18 cellular contexts compared by ENCODE assay signal in genomic region chr5:97245371-97245770, GRCh38.
A peak's percentile ranks its signal among the peaks of the same experiment; 100 is the strongest.
DNase-seq lines count a peak whose midpoint lies in the region; ATAC-seq, FAIRE-seq and TF ChIP-seq lines count a peak whose summit lies in the region.
"Had no signal": no experiment of that assay in that cellular context is flagged by ENCODE, and none has a peak within 500 bp of the region (broad histone marks: within the 10 kb centered on the region; RNA-seq: fewer than 3 reads in every experiment).

No MANE protein-coding gene starts in this region.

- H4K8ac ChIP-seq in H1 (ENCODE audit: extremely low read depth, insufficient read depth, low read length) = no peak overlapping the region

- peak; percentile 42 for FAIRE-seq in H1 (lab: Jason Lieb, UNC)
- FAIRE-seq: A549, GM12891, H54 had no signal

- no peak overlapping the region for H3K27ac ChIP-seq in H1 (ENCODE audit: low read depth, low read length)
- H3K27ac ChIP-seq: A549, BLaER1 had no signal

- no peaks in the 10 kb centered on the region for H3K79me1 ChIP-seq in H1 (ENCODE audit: low read depth, low read length)

- no peak overlapping the region for H3K4me2 ChIP-seq in H1 (ENCODE audit: insufficient read depth in 1 of 2, low read depth in 2 of 2, low read length in 2 of 2)
- H3K4me2 ChIP-seq: A549, BLaER1 had no signal

- no peak overlapping the region for H4K5ac ChIP-seq in H1 (ENCODE audit: insufficient read length, low read depth, low read length)

- H3K27me3 Mint-ChIP-seq in activated CD4-positive, alpha-beta T cell treated with anti-CD3 and anti-CD28 coated beads, Interleukin-2, amount 10 ng/mL, durations not matched to agents 24 days and 14 days = no peaks in the 10 kb centered on the region
- no peaks in the 10 kb centered on the region for H3K27me3 Mint-ChIP-seq in neural crest cell (ENCODE audit: low read depth)
- no peaks in the 10 kb centered on the region for H3K27me3 Mint-ChIP-seq in chondrocyte (ENCODE audit: low read depth)

- POLR2A ChIA-PET in H1 (lab: Charles Lee; ENCODE audit: partially characterized antibody) = no interaction called here

- TF ChIP-seq CTCF in H1 (IDR thresholded peaks at IDR 0.05; ENCODE audit: control extremely low read depth in 1 of 3, insufficient read depth in 1 of 3, low read depth in 1 of 3, low read length in 3 of 3) (no peak), neural crest cell (conservative IDR thresholded peaks at IDR 0.05) (no peak), chondrocyte (IDR thresholded peaks at IDR 0.05) (no peak)

- no peak overlapping the region for H3K4me3 ChIP-seq in H1 (ENCODE audit: extremely low read depth in 1 of 4, insufficient read depth in 2 of 4, low read depth in 3 of 4, low read length in 4 of 4)
- H3K4me3 ChIP-seq: A549, BLaER1 had no signal

- no peak for ATAC-seq in esophagus mucosa
- ATAC-seq: A549 had no signal

- TF ChIP-seq RAD21 in H1 (IDR thresholded peaks at IDR 0.05 in 1 of 2, conservative IDR thresholded peaks at IDR 0.05 in 1 of 2; ENCODE audit: low read depth in 2 of 2, low read length in 2 of 2) = no peak

- H2BK20ac ChIP-seq in H1 (ENCODE audit: low read length) = no peak overlapping the region

- intact Hi-C loops in activated CD4-positive, alpha-beta T cell treated with anti-CD3 and anti-CD28 coated beads, Interleukin-2, amount 10 ng/mL, durations not matched to agents 24 days and 14 days (cut with micrococcal nuclease) = no loop called here

- H3K23me2 ChIP-seq in H1 (ENCODE audit: low read depth, low read length) = no peaks in the 10 kb centered on the region; the same call in 1 of the 2 replicates

- no peaks in the 10 kb centered on the region for H3K4me1 ChIP-seq in H1 (replicated peaks in 1 of 4; ENCODE audit: control insufficient read depth in 3 of 4, insufficient read depth in 4 of 4, low read length in 3 of 4)
- H3K4me1 ChIP-seq: A549, BLaER1 had no signal

- WGBS in H1 (ENCODE audit: extremely low coverage in 1 of 2, insufficient coverage in 1 of 2, insufficient read length in 1 of 2, insufficient replicate concordance in 2 of 2, low coverage in 1 of 2, low lambda C conversion rate in 2 of 2, missing lambda C conversion rate in 1 of 2), 2 experiments = 74% methylated on average over 9 of the region's 9 CpGs; no CpG with 5 or more reads in 1 of the 2 experiments

- CTCF ChIA-PET in H1 (lab: Charles Lee; ENCODE audit: partially characterized antibody) = interaction anchor here (1.2 to 1.8 kb wide), 2 partner anchors 14 to 21 kb away, joined by 3 to 7 read pairs; no protein-coding TSS in a partner anchor

- no peak overlapping the region for H3K4me3 Mint-ChIP-seq in activated CD4-positive, alpha-beta T cell treated with anti-CD3 and anti-CD28 coated beads, Interleukin-2, amount 10 ng/mL, durations not matched to agents 24 days and 14 days
- H3K4me3 Mint-ChIP-seq in neural crest cell (no peak overlapping the region), chondrocyte (ENCODE audit: unreplicated experiment) (no peak overlapping the region)
- H3K4me3 Mint-ChIP-seq: CD4-positive, alpha-beta memory T cell; HFFc6 had no signal

- H3K9me3 ChIP-seq in H1 (ENCODE audit: insufficient read depth in 2 of 2, low read depth in 1 of 2, low read length in 1 of 2) = peaks cover 2 to 4% of the 10 kb centered on the region in 2 experiments; a peak in 2 of 4 replicates
- H3K9me3 ChIP-seq: A549, BLaER1 had no signal

- TF ChIP-seq POLR2A in H1 (IDR thresholded peaks at IDR 0.05; ENCODE audit: control extremely low read depth in 1 of 2, low read depth in 2 of 2, low read length in 2 of 2) = no peak

- no peaks in the 10 kb centered on the region for H4K20me1 ChIP-seq in H1 (replicated peaks in 1 of 2; ENCODE audit: control insufficient read depth in 1 of 2, insufficient read depth in 2 of 2, low read length in 2 of 2)
- H4K20me1 ChIP-seq: BLaER1 had no signal

- H2BK15ac ChIP-seq in H1 (ENCODE audit: low read length) = no peak overlapping the region

- no peak overlapping the region for H3K14ac ChIP-seq in H1 (ENCODE audit: insufficient read length)

- no peak overlapping the region for H2BK120ac ChIP-seq in H1 (replicated peaks; ENCODE audit: low read depth, low read length)

- H3K27me3 ChIP-seq in H1 (replicated peaks in 1 of 4; ENCODE audit: control insufficient read depth in 3 of 4, extremely low read depth in 1 of 4, insufficient read depth in 3 of 4, low read length in 3 of 4) = no peaks in the 10 kb centered on the region
- H3K27me3 ChIP-seq: BLaER1 had no signal

- DNase-seq in activated CD4-positive, alpha-beta T cell treated with anti-CD3 and anti-CD28 coated beads, Interleukin-2, amount 10 ng/mL, durations not matched to agents 24 days and 14 days = peak; percentile 45
- DNase-seq in activated CD4-positive, alpha-beta T cell treated with anti-CD3 and anti-CD28 coated beads for 48 hours = no peak
- no peak for DNase-seq in H1 (ENCODE audit: low read depth in 1 of 2, low spot score in 2 of 2)
- peak; percentile 3 for DNase-seq in neural crest cell (ENCODE audit: low read depth, low spot score)
- DNase-seq in NCI-H2107 treated with DMSO at 0.1 percent for 48 hours (lab: John Stamatoyannopoulos, UW; ENCODE audit: unreplicated experiment) = no peak
- DNase-seq in chondrocyte (ENCODE audit: low spot score) = no peak
- DNase-seq: Calu3; CD4-positive, alpha-beta memory T cell; HFFc6; KG1; NCI-H1105 treated with DMSO at 0.1 percent for 48 hours; NCI-H2029; NCI-H510A had no signal

- no peak overlapping the region for H2AFZ ChIP-seq in H1 (ENCODE audit: low read length)

- no peak overlapping the region for H3K18ac ChIP-seq in H1 (ENCODE audit: extremely low read depth, low read length)

- no peak for TF ChIP-seq EP300 in H1 (IDR thresholded peaks at IDR 0.05; ENCODE audit: borderline replicate concordance in 1 of 2, low read depth in 2 of 2, low read length in 2 of 2)

- H3K79me2 ChIP-seq in H1 (ENCODE audit: control insufficient read depth in 1 of 2, insufficient read depth in 2 of 2, low read length in 2 of 2) = no peaks in the 10 kb centered on the region

- H3K9me3 Mint-ChIP-seq in activated CD4-positive, alpha-beta T cell treated with anti-CD3 and anti-CD28 coated beads, Interleukin-2, amount 10 ng/mL, durations not matched to agents 24 days and 14 days = no peaks in the 10 kb centered on the region
- H3K9me3 Mint-ChIP-seq in neural crest cell (peaks cover 11% of the 10 kb centered on the region), chondrocyte (ENCODE audit: low read depth) (peaks cover 10% of the 10 kb centered on the region)
- H3K9me3 Mint-ChIP-seq: HFFc6 had no signal

- H3K4me1 Mint-ChIP-seq in activated CD4-positive, alpha-beta T cell treated with anti-CD3 and anti-CD28 coated beads, Interleukin-2, amount 10 ng/mL, durations not matched to agents 24 days and 14 days = no peaks in the 10 kb centered on the region
- H3K4me1 Mint-ChIP-seq in neural crest cell (peaks cover 25% of the 10 kb centered on the region), chondrocyte (ENCODE audit: low read depth) (no peaks in the 10 kb centered on the region)

- H3K23ac ChIP-seq in H1 (ENCODE audit: insufficient read length) = no peak overlapping the region

- no peak overlapping the region for H3K27ac Mint-ChIP-seq in activated CD4-positive, alpha-beta T cell treated with anti-CD3 and anti-CD28 coated beads, Interleukin-2, amount 10 ng/mL, durations not matched to agents 24 days and 14 days
- H3K27ac Mint-ChIP-seq in neural crest cell (ENCODE audit: unreplicated experiment) = no peak overlapping the region
- H3K27ac Mint-ChIP-seq in chondrocyte (ENCODE audit: unreplicated experiment) = no peak overlapping the region
- H3K27ac Mint-ChIP-seq: CD4-positive, alpha-beta memory T cell; HFFc6 had no signal

- no peak overlapping the region for H2BK12ac ChIP-seq in H1 (ENCODE audit: low read depth, low read length)

- no peak overlapping the region for H3K9ac ChIP-seq in H1 (replicated peaks in 1 of 4; ENCODE audit: extremely low read depth in 1 of 4, low read depth in 3 of 4, low read length in 3 of 4)
- H3K9ac ChIP-seq: BLaER1 had no signal

- no peak overlapping the region for H3K4ac ChIP-seq in H1 (replicated peaks; ENCODE audit: insufficient read length, low read depth, low read length)

- H3K56ac ChIP-seq in H1 (replicated peaks; ENCODE audit: insufficient read length, low read depth, low read length) = no peak overlapping the region

- no peaks in the 10 kb centered on the region for H3K36me3 Mint-ChIP-seq in activated CD4-positive, alpha-beta T cell treated with anti-CD3 and anti-CD28 coated beads, Interleukin-2, amount 10 ng/mL, durations not matched to agents 24 days and 14 days (ENCODE audit: low read depth)
- H3K36me3 Mint-ChIP-seq in neural crest cell (ENCODE audit: low read depth) (peaks cover 4% of the 10 kb centered on the region), chondrocyte (ENCODE audit: low read depth) (peaks cover under 1% of the 10 kb centered on the region)
- H3K36me3 Mint-ChIP-seq: CD4-positive, alpha-beta memory T cell had no signal

- H3K36me3 ChIP-seq in H1 (ENCODE audit: control insufficient read depth in 2 of 4, insufficient read depth in 4 of 4, low read length in 3 of 4) = no peaks in the 10 kb centered on the region
- H3K36me3 ChIP-seq: BLaER1 had no signal

- no peak overlapping the region for H2BK5ac ChIP-seq in H1 (ENCODE audit: low read depth, low read length)

- 0 out of 2 replicates have a peak overlapping the region, but pooled peaks have one; percentile 39 for H2AK5ac ChIP-seq in H1 (ENCODE audit: low read depth, low read length)

- H4K91ac ChIP-seq in H1 (replicated peaks; ENCODE audit: insufficient read length, low read length) = no peak overlapping the region

TF ChIP-seq in H1, 55 proteins besides CTCF, POLR2A, EP300 and RAD21 (continues in another document):
- TF ChIP-seq CHD2 (IDR thresholded peaks at IDR 0.05; ENCODE audit: low read length) (no peak), ATF3 (IDR thresholded peaks at IDR 0.05; ENCODE audit: insufficient read depth, low read depth, low read length) (no peak), PHF8 (conservative IDR thresholded peaks at IDR 0.05; ENCODE audit: low read depth, low read length) (no peak), KDM4A (IDR thresholded peaks at IDR 0.05; ENCODE audit: low read depth, low read length, severe bottlenecking) (no peak)

Comparison
In these comparisons a context has a peak if more than half of its experiments do, and no peak if none do; other contexts are left out.
1. DNase-seq: peak in activated CD4-positive, alpha-beta T cell treated with anti-CD3 and anti-CD28 coated beads, Interleukin-2, amount 10 ng/mL, durations not matched to agents 24 days and 14 days (single experiment) and neural crest cell (single experiment); none in activated CD4-positive, alpha-beta T cell treated with anti-CD3 and anti-CD28 coated beads for 48 hours (single experiment), H1 (0 of 2), NCI-H2107 treated with DMSO at 0.1 percent for 48 hours (single experiment) and chondrocyte (single experiment).